11 cellular contexts compared by ENCODE assay signal in the genomic region with DNA sequence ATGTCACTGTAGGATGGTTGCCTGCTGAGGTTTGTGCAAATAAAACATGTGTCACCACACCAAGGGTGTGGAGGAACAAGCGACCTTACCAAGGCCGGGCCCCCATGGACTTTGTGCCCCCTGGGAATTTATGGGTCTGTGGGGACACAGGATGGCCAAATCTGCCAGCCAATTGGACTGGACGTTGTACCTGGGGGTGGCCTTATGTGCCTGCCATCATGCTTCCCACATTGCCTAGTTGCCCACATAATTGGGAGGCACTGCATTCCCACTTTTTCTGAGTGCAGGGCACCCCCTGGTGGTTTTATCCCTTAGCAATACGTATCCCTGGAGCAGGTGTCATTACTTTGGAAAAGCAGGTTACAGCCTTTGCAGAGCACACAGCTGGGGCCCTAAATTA.
A peak's percentile ranks its signal among the peaks of the same experiment; 100 is the strongest.
DNase-seq lines count a peak whose midpoint lies in the region; TF ChIP-seq lines count a peak whose summit lies in the region.
"Had no signal": no experiment of that assay in that cellular context is flagged by ENCODE, and none has a peak within 500 bp of the region (broad histone marks: within the 10 kb centered on the region; RNA-seq: fewer than 3 reads in every experiment).

No MANE protein-coding gene starts in this region.

- H3K27ac ChIP-seq in brain microvascular endothelial cell (no peak overlapping the region), liver (ENCODE audit: low read depth in 1 of 2, low read length in 2 of 2) (no peak overlapping the region)

- H3K9ac ChIP-seq in liver (ENCODE audit: low read depth in 1 of 2, low read length in 2 of 2) = no peak overlapping the region

- H3K4me3 Mint-ChIP-seq in activated CD4-positive, alpha-beta T cell treated with anti-CD3 and anti-CD28 coated beads, Interleukin-2, amount 10 ng/mL, durations not matched to agents 24 days and 14 days = no peak overlapping the region
- H3K4me3 Mint-ChIP-seq: natural killer cell treated with Interleukin-12 subunit alpha and Interleukin-12 subunit beta and Interleukin-15 and Interleukin-18, amount 100 ng/mL, for 72 hours had no signal

- peaks cover 19% of the 10 kb centered on the region; the same call in 1 of the 2 replicates for H3K27me3 ChIP-seq in BE2C
- H3K27me3 ChIP-seq in brain microvascular endothelial cell (replicated peaks) = no peaks in the 10 kb centered on the region
- H3K27me3 ChIP-seq in liver (ENCODE audit: control insufficient read depth in 4 of 4, insufficient read depth in 4 of 4, low read length in 3 of 4) = no peaks in the 10 kb centered on the region

- H3K36me3 ChIP-seq in BE2C (no peaks in the 10 kb centered on the region), brain microvascular endothelial cell (replicated peaks) (no peaks in the 10 kb centered on the region), liver (ENCODE audit: control insufficient read depth in 4 of 4, insufficient read depth in 3 of 4, low read depth in 1 of 4, low read length in 3 of 4) (no peaks in the 10 kb centered on the region)

- H3K4me3 ChIP-seq in BE2C (ENCODE audit: low read depth, low read length) (no peak overlapping the region), HFF-Myc (replicated peaks; ENCODE audit: low read depth, low read length) (no peak overlapping the region), brain microvascular endothelial cell (ENCODE audit: low read depth, low read length) (no peak overlapping the region), liver (ENCODE audit: low read depth in 1 of 3, low read length in 3 of 3) (no peak overlapping the region)

- H3K9me3 Mint-ChIP-seq in activated CD4-positive, alpha-beta T cell treated with anti-CD3 and anti-CD28 coated beads, Interleukin-2, amount 10 ng/mL, durations not matched to agents 24 days and 14 days = no peaks in the 10 kb centered on the region
- H3K9me3 Mint-ChIP-seq: natural killer cell treated with Interleukin-12 subunit alpha and Interleukin-12 subunit beta and Interleukin-15 and Interleukin-18, amount 100 ng/mL, for 72 hours had no signal

- peak; percentile 29 to 54 for TF ChIP-seq RAD21 in liver (IDR thresholded peaks at IDR 0.05)

- H3K27me3 Mint-ChIP-seq in activated CD4-positive, alpha-beta T cell treated with anti-CD3 and anti-CD28 coated beads, Interleukin-2, amount 10 ng/mL, durations not matched to agents 24 days and 14 days = peaks cover 8% of the 10 kb centered on the region

- in situ Hi-C loops in brain microvascular endothelial cell (cut with HindIII; ENCODE audit: low pct_ligation_motif_present, low sequenced_read_pairs) = no loop called here

- DNase-seq in BE2C = peak; percentile 33
- DNase-seq in HFF-Myc (ENCODE audit: extremely low read depth, low read depth) = no peak
- DNase-seq in brain microvascular endothelial cell = no peak
- DNase-seq in cortex of kidney (lab: John Stamatoyannopoulos, UW) = no peak
- no peak for DNase-seq in HuH-7.5 (ENCODE audit: low spot score)
- no peak for DNase-seq in NCI-H345 treated with DMSO at 0.1 percent for 48 hours (lab: John Stamatoyannopoulos, UW; ENCODE audit: unreplicated experiment)
- DNase-seq in activated CD4-positive, alpha-beta T cell treated with anti-CD3 and anti-CD28 coated beads, Interleukin-2, amount 10 ng/mL, durations not matched to agents 24 days and 14 days = no peak
- DNase-seq: GOT3, NCI-H1436 had no signal

- no peak overlapping the region for H3K27ac Mint-ChIP-seq in activated CD4-positive, alpha-beta T cell treated with anti-CD3 and anti-CD28 coated beads, Interleukin-2, amount 10 ng/mL, durations not matched to agents 24 days and 14 days
- H3K27ac Mint-ChIP-seq: natural killer cell treated with Interleukin-12 subunit alpha and Interleukin-12 subunit beta and Interleukin-15 and Interleukin-18, amount 100 ng/mL, for 72 hours had no signal

- intact Hi-C loops in activated CD4-positive, alpha-beta T cell treated with anti-CD3 and anti-CD28 coated beads, Interleukin-2, amount 10 ng/mL, durations not matched to agents 24 days and 14 days (cut with micrococcal nuclease) = no loop called here

- 79% methylated on average over 4 of the region's 4 CpGs for WGBS in liver

- H3K9me3 ChIP-seq in BE2C = no peaks in the 10 kb centered on the region
- H3K9me3 ChIP-seq in liver (ENCODE audit: control insufficient read depth in 4 of 4, low read length in 3 of 4) = no peaks in the 10 kb centered on the region

- H3K4me1 ChIP-seq in BE2C (no peaks in the 10 kb centered on the region; the same call in 1 of the 2 replicates), liver (ENCODE audit: control insufficient read depth in 4 of 4, insufficient read depth in 4 of 4, low read length in 3 of 4) (no peaks in the 10 kb centered on the region)

- no peaks in the 10 kb centered on the region for H3K36me3 Mint-ChIP-seq in activated CD4-positive, alpha-beta T cell treated with anti-CD3 and anti-CD28 coated beads, Interleukin-2, amount 10 ng/mL, durations not matched to agents 24 days and 14 days (ENCODE audit: low read depth)
- H3K36me3 Mint-ChIP-seq: natural killer cell treated with Interleukin-12 subunit alpha and Interleukin-12 subunit beta and Interleukin-15 and Interleukin-18, amount 100 ng/mL, for 72 hours had no signal

- TF ChIP-seq CTCF in BE2C (IDR thresholded peaks at IDR 0.05; ENCODE audit: low read depth, low read length) (peak; percentile 47), HFF-Myc (IDR thresholded peaks at IDR 0.05; ENCODE audit: low read depth, low read length, missing control alignments) (peak; percentile 37), brain microvascular endothelial cell (IDR thresholded peaks at IDR 0.05; ENCODE audit: low read depth, low read length, missing control alignments) (peak; percentile 58), liver (IDR thresholded peaks at IDR 0.05; ENCODE audit: low read depth, low read length, missing input control) (peak; percentile 19)

- peaks cover 5% of the 10 kb centered on the region for H3K4me1 Mint-ChIP-seq in activated CD4-positive, alpha-beta T cell treated with anti-CD3 and anti-CD28 coated beads, Interleukin-2, amount 10 ng/mL, durations not matched to agents 24 days and 14 days

TF ChIP-seq in liver, 16 proteins besides CTCF, POLR2A, EP300 and RAD21:
- TF ChIP-seq RXRA (IDR thresholded peaks at IDR 0.05) (no peak), SP1 (IDR thresholded peaks at IDR 0.05) (no peak), GABPA (IDR thresholded peaks at IDR 0.05 in 1 of 2, conservative IDR thresholded peaks at IDR 0.05 in 1 of 2) (no peak), JUND (IDR thresholded peaks at IDR 0.05) (no peak), FOXA1 (IDR thresholded peaks at IDR 0.05) (no peak), NR2F2 (IDR thresholded peaks at IDR 0.05) (no peak), TAF1 (conservative IDR thresholded peaks at IDR 0.05) (no peak), EGR1 (IDR thresholded peaks at IDR 0.05; ENCODE audit: low read depth in 2 of 2) (no peak), HNF4G (IDR thresholded peaks at IDR 0.05) (no peak)
- TF ChIP-seq, protein P1, sequence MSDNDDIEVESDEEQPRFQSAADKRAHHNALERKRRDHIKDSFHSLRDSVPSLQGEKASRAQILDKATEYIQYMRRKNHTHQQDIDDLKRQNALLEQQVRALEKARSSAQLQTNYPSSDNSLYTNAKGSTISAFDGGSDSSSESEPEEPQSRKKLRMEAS (IDR thresholded peaks at IDR 0.05) = no peak
- TF ChIP-seq, protein P2, sequence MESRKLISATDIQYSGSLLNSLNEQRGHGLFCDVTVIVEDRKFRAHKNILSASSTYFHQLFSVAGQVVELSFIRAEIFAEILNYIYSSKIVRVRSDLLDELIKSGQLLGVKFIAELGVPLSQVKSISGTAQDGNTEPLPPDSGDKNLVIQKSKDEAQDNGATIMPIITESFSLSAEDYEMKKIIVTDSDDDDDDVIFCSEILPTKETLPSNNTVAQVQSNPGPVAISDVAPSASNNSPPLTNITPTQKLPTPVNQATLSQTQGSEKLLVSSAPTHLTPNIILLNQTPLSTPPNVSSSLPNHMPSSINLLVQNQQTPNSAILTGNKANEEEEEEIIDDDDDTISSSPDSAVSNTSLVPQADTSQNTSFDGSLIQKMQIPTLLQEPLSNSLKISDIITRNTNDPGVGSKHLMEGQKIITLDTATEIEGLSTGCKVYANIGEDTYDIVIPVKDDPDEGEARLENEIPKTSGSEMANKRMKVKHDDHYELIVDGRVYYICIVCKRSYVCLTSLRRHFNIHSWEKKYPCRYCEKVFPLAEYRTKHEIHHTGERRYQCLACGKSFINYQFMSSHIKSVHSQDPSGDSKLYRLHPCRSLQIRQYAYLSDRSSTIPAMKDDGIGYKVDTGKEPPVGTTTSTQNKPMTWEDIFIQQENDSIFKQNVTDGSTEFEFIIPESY (IDR thresholded peaks at IDR 0.05) = no peak
